In the genomic region with DNA sequence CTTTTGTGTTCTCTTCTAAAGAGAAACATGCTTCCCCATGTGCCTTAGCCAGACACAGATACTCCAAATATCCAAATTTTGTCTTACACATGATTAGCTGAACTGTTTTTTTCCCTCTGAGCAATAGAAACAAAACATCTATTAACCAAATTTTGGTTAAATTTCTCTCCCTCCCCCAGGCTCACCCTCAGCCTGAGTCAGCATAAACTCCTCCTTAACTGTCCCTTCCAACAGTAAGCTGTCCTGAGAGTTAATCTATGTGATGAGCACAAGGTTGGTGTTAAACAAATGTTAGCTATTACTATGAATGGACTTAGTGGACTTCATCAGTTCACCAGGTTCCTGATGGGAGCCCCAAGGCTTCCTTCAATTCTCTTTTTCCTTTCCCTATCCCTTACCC, we compare ENCODE assay signal across 26 cellular contexts.
"Had no signal": no experiment of that assay in that cellular context is flagged by ENCODE, and none has a peak within 500 bp of the region (broad histone marks: within the 10 kb centered on the region; RNA-seq: fewer than 3 reads in every experiment).

No MANE protein-coding gene starts in this region.

- H3K9me3 ChIP-seq: stomach, suprapubic skin, testis, thoracic aorta, thyroid gland, tibial artery, tibial nerve, transverse colon, upper lobe of left lung, upper lobe of right lung, uterus had no signal

- DNase-seq: stimulated activated CD4-positive, alpha-beta T cell treated with anti-CD3 and anti-CD28 coated beads, Interleukin-2, amount 100 ng/mL, for 48 hours; stimulated activated CD4-positive, alpha-beta T cell treated with anti-CD3 and anti-CD28 coated beads, Interleukin-4, amount 100 ng/mL, for 1 hour; stimulated activated CD4-positive, alpha-beta T cell treated with anti-CD3 and anti-CD28 coated beads, Interleukin-4, amount 100 ng/mL, for 24 hours; stimulated activated CD4-positive, alpha-beta T cell treated with anti-CD3 and anti-CD28 coated beads, Interleukin-4, amount 100 ng/mL, for 4 hours; stimulated activated CD8-positive, alpha-beta memory T cell treated with anti-CD3 and anti-CD28 coated beads, Interleukin-4, amount 100 ng/mL, for 48 hours; stimulated activated naive B cell treated with anti-CD40 and anti-IgM and Interleukin-4, amounts not matched to agents 10 μg/mL and 1 μg/mL and 100 μg/mL, for 72 hours; stimulated activated naive CD4-positive, alpha-beta T cell; stimulated activated naive CD4-positive, alpha-beta T cell treated with Interleukin-2 at 50 U/mL for 16 hours; stimulated activated naive CD8-positive, alpha-beta T cell treated with anti-CD3 and anti-CD28 coated beads, Interleukin-15, amount 100 ng/mL, for 72 hours; stimulated activated naive CD8-positive, alpha-beta T cell treated with anti-CD3 and anti-CD28 coated beads, Interleukin-15, Interleukin-2, amounts not matched to agents 100 U/mL and 50 U/mL, for 24 hours; stomach; substantia nigra; testis; thyroid gland; tibial artery; transverse colon; trophoblast cell; upper lobe of left lung; upper lobe of right lung; uterus had no signal

- FAIRE-seq: urothelium cell line had no signal

- H3K27me3 ChIP-seq: stomach, suprapubic skin, testis, thyroid gland, tibial artery, tibial nerve, transverse colon, upper lobe of left lung, upper lobe of right lung, uterus had no signal

- H3K36me3 ChIP-seq: stomach, suprapubic skin, thoracic aorta, thyroid gland, tibial artery, tibial nerve, transverse colon, upper lobe of left lung, upper lobe of right lung, uterus had no signal

- ATAC-seq: stimulated activated effector memory CD8-positive, alpha-beta T cell treated with anti-CD3 and anti-CD28 coated beads, Interleukin-12 subunit alpha, Interleukin-12 subunit beta, amount 100 ng/mL, for 72 hours; stimulated activated memory B cell treated with anti-CD40 and anti-IgM and Interleukin-4, amounts not matched to agents 10 μg/mL and 1 μg/mL and 100 μg/mL, for 72 hours; stimulated activated naive B cell treated with anti-CD40 and anti-IgM and Interleukin-4, amounts not matched to agents 10 μg/mL and 1 μg/mL and 100 μg/mL, for 72 hours; stimulated activated naive CD8-positive, alpha-beta T cell treated with anti-CD3 and anti-CD28 coated beads, Interleukin-15, amount 100 ng/mL, for 72 hours; stimulated activated naive CD8-positive, alpha-beta T cell treated with anti-CD3 and anti-CD28 coated beads, Interleukin-15, Interleukin-2, amounts not matched to agents 100 U/mL and 50 U/mL, for 24 hours; upper lobe of right lung had no signal

- H3K4me1 ChIP-seq: stomach, suprapubic skin, testis, thyroid gland, tibial artery, tibial nerve, transverse colon, upper lobe of left lung, upper lobe of right lung, uterus had no signal

- H3K4me3 ChIP-seq: stomach, suprapubic skin, testis, thoracic aorta, thyroid gland, tibial artery, tibial nerve, transverse colon, upper lobe of left lung, upper lobe of right lung, uterus had no signal

- H3K27ac ChIP-seq: stomach, suprapubic skin, testis, thoracic aorta, thyroid gland, tibial artery, tibial nerve, transverse colon, upper lobe of left lung, upper lobe of right lung, uterus had no signal
